In genomic region chr1:189859385-189859977, GRCh38 we compare ENCODE assay signal across 8 cellular contexts.
A peak's percentile ranks its signal among the peaks of the same experiment; 100 is the strongest.
DNase-seq lines count a peak whose midpoint lies in the region; ATAC-seq, FAIRE-seq and TF ChIP-seq lines count a peak whose summit lies in the region.

No MANE protein-coding gene starts in this region.

- FAIRE-seq in small intestine (lab: Jason Lieb, UNC), result no peak

- peak; percentile 16 to 17 for DNase-seq in AML-193 (lab: John Stamatoyannopoulos, UW)
- peak; percentile 36 for DNase-seq in HT-29 (ENCODE audit: low spot score)
- no peak for DNase-seq in astrocyte of the spinal cord (ENCODE audit: low read depth, low spot score)
- DNase-seq in small intestine, result peak; percentile 13
- no peak for DNase-seq in mesenchymal stem cell
- no peak for DNase-seq in left lung

- no peaks in the 10 kb centered on the region for H3K4me1 ChIP-seq in small intestine (ENCODE audit: control insufficient read depth in 2 of 2, insufficient read depth in 1 of 2, low read depth in 1 of 2, low read length in 1 of 2)
- no peaks in the 10 kb centered on the region for H3K4me1 ChIP-seq in mesenchymal stem cell (ENCODE audit: control insufficient read depth, insufficient read depth, low read depth, low read length)
- no peaks in the 10 kb centered on the region for H3K4me1 ChIP-seq in left lung

- WGBS in small intestine, 3 donors, result 72 to 81% (median 79%) methylated on average over 1 of the region's 1 CpG
- 69% methylated on average over 1 of the region's 1 CpG for WGBS in mesenchymal stem cell

- no peak overlapping the region for H2BK12ac ChIP-seq in mesenchymal stem cell (ENCODE audit: low read length in 2 of 2)

- no peaks in the 10 kb centered on the region for H3K27me3 ChIP-seq in small intestine (ENCODE audit: control insufficient read depth in 2 of 2, insufficient read depth in 2 of 2, low read length in 2 of 2)
- H3K27me3 ChIP-seq in mesenchymal stem cell (ENCODE audit: control insufficient read depth in 1 of 2, insufficient read depth in 1 of 2, low read length in 2 of 2), result no peaks in the 10 kb centered on the region
- H3K27me3 ChIP-seq in left lung, result no peaks in the 10 kb centered on the region

- no peak overlapping the region for H2BK15ac ChIP-seq in mesenchymal stem cell (ENCODE audit: low read depth, poor library complexity, severe bottlenecking)

- H3K4me3 ChIP-seq in astrocyte of the spinal cord (ENCODE audit: low read depth, low read length) (no peak overlapping the region), small intestine (ENCODE audit: low read depth in 1 of 2, low read length in 2 of 2) (no peak overlapping the region), mesenchymal stem cell (ENCODE audit: insufficient read depth in 1 of 2, low read depth in 1 of 2, low read length in 2 of 2) (no peak overlapping the region), left lung (no peak overlapping the region)

- intact Hi-C loops in left lung (cut with DNase I), result no loop called here

- no peak overlapping the region for H3K14ac ChIP-seq in mesenchymal stem cell (ENCODE audit: low read length in 2 of 2)

- in situ Hi-C loops in astrocyte of the spinal cord (cut with HindIII; ENCODE audit: low sequenced_read_pairs), result no loop called here

- H3K79me1 ChIP-seq in mesenchymal stem cell (replicated peaks; ENCODE audit: low read length, poor library complexity, severe bottlenecking), result no peaks in the 10 kb centered on the region

- H2AFZ ChIP-seq in mesenchymal stem cell (ENCODE audit: low read depth, low read length), result no peak overlapping the region

- H3K18ac ChIP-seq in mesenchymal stem cell (ENCODE audit: low read depth in 1 of 2, low read length in 2 of 2), result no peak overlapping the region

- no peak overlapping the region for H3K4ac ChIP-seq in mesenchymal stem cell (ENCODE audit: low read depth in 1 of 2, low read length in 2 of 2)

- H3K36me3 ChIP-seq in small intestine (ENCODE audit: control insufficient read depth in 2 of 2, insufficient read depth in 2 of 2, low read length in 2 of 2) (no peaks in the 10 kb centered on the region), mesenchymal stem cell (ENCODE audit: control insufficient read depth in 1 of 2, insufficient read depth in 2 of 2, low read depth in 1 of 2, low read length in 2 of 2) (no peaks in the 10 kb centered on the region), left lung (no peaks in the 10 kb centered on the region)

- no peak overlapping the region for H4K8ac ChIP-seq in mesenchymal stem cell (ENCODE audit: low read length)

- H3K23ac ChIP-seq in mesenchymal stem cell (ENCODE audit: low read length in 2 of 2), result no peak overlapping the region

- no peak overlapping the region for H3K4me2 ChIP-seq in mesenchymal stem cell (ENCODE audit: low read length, poor library complexity, severe bottlenecking)

- H3K9ac ChIP-seq in mesenchymal stem cell (ENCODE audit: low read length), result no peak overlapping the region

- H2BK5ac ChIP-seq in mesenchymal stem cell (ENCODE audit: low read depth, low read length, poor library complexity, severe bottlenecking), result no peak overlapping the region

- H4K91ac ChIP-seq in mesenchymal stem cell (ENCODE audit: low read length), result no peak overlapping the region

- H3K27ac ChIP-seq in small intestine (ENCODE audit: low read depth in 1 of 2, low read length in 1 of 2), result no peak overlapping the region
- no peak overlapping the region for H3K27ac ChIP-seq in mesenchymal stem cell (ENCODE audit: low read length, poor library complexity, severe bottlenecking)
- H3K27ac ChIP-seq in left lung, result no peak overlapping the region

- no peak overlapping the region for H2BK120ac ChIP-seq in mesenchymal stem cell (ENCODE audit: low read depth, low read length)

- peak; percentile 57 for ATAC-seq in GM18861 (IDR thresholded peaks at IDR 0.05; ENCODE audit: unreplicated experiment)
- ATAC-seq in HG03175 (IDR thresholded peaks at IDR 0.05; ENCODE audit: unreplicated experiment), result no peak
- ATAC-seq in left lung, result no peak

- H3K9me3 ChIP-seq in small intestine (ENCODE audit: control insufficient read depth, low read depth) (peaks cover 1% of the 10 kb centered on the region), mesenchymal stem cell (ENCODE audit: control insufficient read depth, low read length) (peaks cover 24% of the 10 kb centered on the region), left lung (peaks cover 0 to 32% of the 10 kb centered on the region in 2 donors)

- TF ChIP-seq CTCF in astrocyte of the spinal cord (IDR thresholded peaks at IDR 0.05; ENCODE audit: low read depth, low read length) (peak; percentile 66), left lung (IDR thresholded peaks at IDR 0.05) (peak in 1 of 2 donors; percentile 12)

- H2AK5ac ChIP-seq in mesenchymal stem cell (ENCODE audit: low read length, severe bottlenecking), result no peak overlapping the region

Comparison
In these comparisons a context has a peak if more than half of its experiments do, and no peak if none do; other contexts are left out.
1. DNase-seq: peak in AML-193 (2 of 2), HT-29 (single experiment) and small intestine (single experiment); none in astrocyte of the spinal cord (single experiment), mesenchymal stem cell (single experiment) and left lung (0 of 2).